1 cellular context compared by ENCODE assay signal in genomic region chr1:19341201-19342076, GRCh38.
TF ChIP-seq lines count a peak whose summit lies in the region.

No MANE protein-coding gene starts in this region.

TF ChIP-seq in GM12878, 131 proteins besides CTCF, POLR2A, EP300 and RAD21 (continued from another document):
- TF ChIP-seq, protein P1, sequence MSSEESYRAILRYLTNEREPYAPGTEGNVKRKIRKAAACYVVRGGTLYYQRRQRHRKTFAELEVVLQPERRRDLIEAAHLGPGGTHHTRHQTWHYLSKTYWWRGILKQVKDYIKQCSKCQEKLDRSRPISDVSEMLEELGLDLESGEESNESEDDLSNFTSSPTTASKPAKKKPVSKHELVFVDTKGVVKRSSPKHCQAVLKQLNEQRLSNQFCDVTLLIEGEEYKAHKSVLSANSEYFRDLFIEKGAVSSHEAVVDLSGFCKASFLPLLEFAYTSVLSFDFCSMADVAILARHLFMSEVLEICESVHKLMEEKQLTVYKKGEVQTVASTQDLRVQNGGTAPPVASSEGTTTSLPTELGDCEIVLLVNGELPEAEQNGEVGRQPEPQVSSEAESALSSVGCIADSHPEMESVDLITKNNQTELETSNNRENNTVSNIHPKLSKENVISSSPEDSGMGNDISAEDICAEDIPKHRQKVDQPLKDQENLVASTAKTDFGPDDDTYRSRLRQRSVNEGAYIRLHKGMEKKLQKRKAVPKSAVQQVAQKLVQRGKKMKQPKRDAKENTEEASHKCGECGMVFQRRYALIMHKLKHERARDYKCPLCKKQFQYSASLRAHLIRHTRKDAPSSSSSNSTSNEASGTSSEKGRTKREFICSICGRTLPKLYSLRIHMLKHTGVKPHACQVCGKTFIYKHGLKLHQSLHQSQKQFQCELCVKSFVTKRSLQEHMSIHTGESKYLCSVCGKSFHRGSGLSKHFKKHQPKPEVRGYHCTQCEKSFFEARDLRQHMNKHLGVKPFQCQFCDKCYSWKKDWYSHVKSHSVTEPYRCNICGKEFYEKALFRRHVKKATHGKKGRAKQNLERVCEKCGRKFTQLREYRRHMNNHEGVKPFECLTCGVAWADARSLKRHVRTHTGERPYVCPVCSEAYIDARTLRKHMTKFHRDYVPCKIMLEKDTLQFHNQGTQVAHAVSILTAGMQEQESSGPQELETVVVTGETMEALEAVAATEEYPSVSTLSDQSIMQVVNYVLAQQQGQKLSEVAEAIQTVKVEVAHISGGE (CRISPR knock-in tag; IDR thresholded peaks at IDR 0.05) = no peak
- no peak for TF ChIP-seq ATF3 (IDR thresholded peaks at IDR 0.05; ENCODE audit: borderline replicate concordance, extremely low read depth, low read depth, low read length)
- TF ChIP-seq YY1 (IDR thresholded peaks at IDR 0.05; ENCODE audit: low read depth, low read length) = peak; percentile 73
- TF ChIP-seq HDAC6 (IDR thresholded peaks at IDR 0.05; ENCODE audit: unreplicated experiment) = no peak
- no peak for TF ChIP-seq BACH1 (IDR thresholded peaks at IDR 0.05; ENCODE audit: borderline replicate concordance)
- no peak for TF ChIP-seq CBX3 (IDR thresholded peaks at IDR 0.05; ENCODE audit: borderline replicate concordance, low read depth)
- TF ChIP-seq IKZF1 (conservative IDR thresholded peaks at IDR 0.05) = 0 out of 2 replicates have a peak, but pooled peaks have one; percentile 14
